ENCODE assay signal across 20 cellular contexts in the genomic region with DNA sequence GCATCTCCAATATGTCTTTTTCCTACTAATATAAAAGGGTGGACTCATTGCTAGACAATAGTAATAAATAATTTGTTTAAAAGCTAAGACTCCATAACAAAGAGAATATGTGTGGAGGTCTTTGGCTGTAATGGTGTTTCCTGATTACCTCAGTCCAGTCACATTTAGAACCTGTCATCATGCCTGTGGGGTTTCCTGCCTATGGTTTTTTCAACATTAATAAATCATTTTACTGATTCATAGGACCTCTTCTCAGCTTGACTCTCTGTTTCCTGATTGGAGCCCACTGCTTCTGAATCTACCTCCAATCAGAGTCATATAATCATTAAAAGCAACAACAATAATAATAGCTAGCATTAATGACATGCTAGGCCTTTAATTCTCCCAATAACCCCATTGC.
"Had no signal": no experiment of that assay in that cellular context is flagged by ENCODE, and none has a peak within 500 bp of the region (broad histone marks: within the 10 kb centered on the region; RNA-seq: fewer than 3 reads in every experiment).

No MANE protein-coding gene starts in this region.

- ATAC-seq: left lung; lower lobe of right lung; natural killer cell treated with Interleukin-12 subunit alpha and Interleukin-12 subunit beta and Interleukin-15 and Interleukin-18, amount 100 ng/mL, for 72 hours had no signal

- H3K27ac ChIP-seq: coronary artery, esophagus squamous epithelium, left lung, lower lobe of right lung, neural progenitor cell, ovary, right atrium auricular region, sigmoid colon, skin epidermis had no signal

- H3K9me3 ChIP-seq: esophagus squamous epithelium, left lung, lower lobe of right lung, ovary, right atrium auricular region, sigmoid colon had no signal

- H3K36me3 ChIP-seq: esophagus squamous epithelium, left lung, lower lobe of right lung, neural progenitor cell, ovary, right atrium auricular region, sigmoid colon had no signal

- H3K4me1 ChIP-seq: neural progenitor cell had no signal

- DNase-seq: effector memory CD4-positive, alpha-beta T cell; esophagus squamous epithelium; foreskin fibroblast; head of caudate nucleus; hypothalamus; left lung; lower lobe of right lung; mesenchymal stem cell; midbrain; nucleus accumbens; ovary; sigmoid colon; stimulated activated CD4-positive, alpha-beta T cell treated with anti-CD3 and anti-CD28 coated beads, Interleukin-12 subunit alpha, Interleukin-12 subunit beta, amount 100 ng/mL, for 4 hours; stimulated activated naive CD4-positive, alpha-beta T cell treated with Interleukin-2 at 50 U/mL for 16 hours; trophoblast cell had no signal

- H3K27me3 ChIP-seq: esophagus squamous epithelium, left lung, neural progenitor cell, ovary, right atrium auricular region, sigmoid colon had no signal

- H3K4me3 ChIP-seq: coronary artery, esophagus squamous epithelium, left lung, lower lobe of right lung, neural progenitor cell, ovary, right atrium auricular region, sigmoid colon, skin epidermis had no signal
